In genomic region chr21:42460391-42461184, GRCh38 we compare ENCODE assay signal across 8 cellular contexts. TPM values are rescaled to one million over a fixed set of nuclear protein-coding genes. Genes with fewer than 3 reads are reported as not detected.
DNase-seq lines count a peak whose midpoint lies in the region; ATAC-seq lines count a peak whose summit lies in the region.

No MANE protein-coding gene starts in this region.

- H3K27me3 Mint-ChIP-seq in stimulated activated memory B cell treated with anti-CD40 and anti-IgM and Interleukin-4, amounts not matched to agents 10 μg/mL and 1 μg/mL and 100 μg/mL, for 72 hours: no peaks in the 10 kb centered on the region

- ATAC-seq in GM18867 (IDR thresholded peaks at IDR 0.05; ENCODE audit: unreplicated experiment) (peak; percentile 63), HG02763 (IDR thresholded peaks at IDR 0.05; ENCODE audit: unreplicated experiment) (peak; percentile 47), HG03025 (IDR thresholded peaks at IDR 0.05; ENCODE audit: low FRiP score, unreplicated experiment) (no peak)
- ATAC-seq in activated naive CD4-positive, alpha-beta T cell treated with anti-CD3 and anti-CD28 coated beads, Interleukin-2, amount 50 U/mL, for 72 hours: peak; percentile 70 to 81
- peak; percentile 83 for ATAC-seq in stimulated activated memory B cell treated with anti-CD40 and anti-IgM and Interleukin-4, amounts not matched to agents 10 μg/mL and 1 μg/mL and 100 μg/mL, for 72 hours

- peaks cover 7 to 19% of the 10 kb centered on the region in 2 donors for H3K9me3 Mint-ChIP-seq in activated naive CD4-positive, alpha-beta T cell treated with anti-CD3 and anti-CD28 coated beads, Interleukin-2, amount 50 U/mL, for 72 hours
- H3K9me3 Mint-ChIP-seq in stimulated activated memory B cell treated with anti-CD40 and anti-IgM and Interleukin-4, amounts not matched to agents 10 μg/mL and 1 μg/mL and 100 μg/mL, for 72 hours: peaks cover 6% of the 10 kb centered on the region

- H3K4me3 Mint-ChIP-seq in stimulated activated memory B cell treated with anti-CD40 and anti-IgM and Interleukin-4, amounts not matched to agents 10 μg/mL and 1 μg/mL and 100 μg/mL, for 72 hours: peak overlapping the region; percentile 62

- DNase-seq in NCI-H2171 (lab: John Stamatoyannopoulos, UW): peak; percentile 34
- DNase-seq in activated naive CD4-positive, alpha-beta T cell treated with anti-CD3 and anti-CD28 coated beads, Interleukin-2, amount 50 U/mL, for 72 hours (ENCODE audit: low spot score in 2 of 2): peak; percentile 48 to 66
- no peak for DNase-seq in kidney glomerular epithelial cell (lab: John Stamatoyannopoulos, UW)
- DNase-seq in cerebellum (ENCODE audit: low spot score): no peak

- peak overlapping the region; percentile 73 to 79 for H3K27ac Mint-ChIP-seq in activated naive CD4-positive, alpha-beta T cell treated with anti-CD3 and anti-CD28 coated beads, Interleukin-2, amount 50 U/mL, for 72 hours
- H3K27ac Mint-ChIP-seq in stimulated activated memory B cell treated with anti-CD40 and anti-IgM and Interleukin-4, amounts not matched to agents 10 μg/mL and 1 μg/mL and 100 μg/mL, for 72 hours: peak overlapping the region; percentile 85

- H3K36me3 Mint-ChIP-seq in activated naive CD4-positive, alpha-beta T cell treated with anti-CD3 and anti-CD28 coated beads, Interleukin-2, amount 50 U/mL, for 72 hours: peaks cover 0 to 23% of the 10 kb centered on the region in 2 donors
- no peaks in the 10 kb centered on the region for H3K36me3 Mint-ChIP-seq in stimulated activated memory B cell treated with anti-CD40 and anti-IgM and Interleukin-4, amounts not matched to agents 10 μg/mL and 1 μg/mL and 100 μg/mL, for 72 hours

- peaks cover 59% of the 10 kb centered on the region for H3K4me1 Mint-ChIP-seq in stimulated activated memory B cell treated with anti-CD40 and anti-IgM and Interleukin-4, amounts not matched to agents 10 μg/mL and 1 μg/mL and 100 μg/mL, for 72 hours

RNA-seq across cellular contexts. Expression of gene RSPH1, which starts 35.4 kb away (rescaled TPM):
- total RNA-seq in activated naive CD4-positive, alpha-beta T cell treated with anti-CD3 and anti-CD28 coated beads, Interleukin-2, amount 50 U/mL, for 72 hours: under 1 TPM; 0.11 to 0.33 TPM
- total RNA-seq in cerebellum: 2.4 TPM

RNA-seq across cellular contexts. Expression of gene SLC37A1, which starts 53.1 kb away (rescaled TPM):
- total RNA-seq in activated naive CD4-positive, alpha-beta T cell treated with anti-CD3 and anti-CD28 coated beads, Interleukin-2, amount 50 U/mL, for 72 hours: 10 to 100 TPM; 15.2 to 20.6 TPM
- total RNA-seq in cerebellum: 24.4 TPM

RNA-seq across cellular contexts. Expression of gene UBASH3A, which starts 56.9 kb away (rescaled TPM):
- total RNA-seq in activated naive CD4-positive, alpha-beta T cell treated with anti-CD3 and anti-CD28 coated beads, Interleukin-2, amount 50 U/mL, for 72 hours: 10 to 100 TPM; 13.0 to 51.9 TPM
- total RNA-seq in cerebellum: not detected

Comparison
In these comparisons a context has a peak if more than half of its experiments do, and no peak if none do; other contexts are left out.
1. DNase-seq: peak in NCI-H2171 (single experiment) and activated naive CD4-positive, alpha-beta T cell treated with anti-CD3 and anti-CD28 coated beads, Interleukin-2, amount 50 U/mL, for 72 hours (2 of 2); none in kidney glomerular epithelial cell (single experiment) and cerebellum (single experiment).
2. RNA of gene UBASH3A, which starts 56.9 kb away (total RNA-seq): 13.0 to 51.9 TPM in activated naive CD4-positive, alpha-beta T cell treated with anti-CD3 and anti-CD28 coated beads, Interleukin-2, amount 50 U/mL, for 72 hours; not detected in cerebellum (single experiment); every median in the first group is over 10 times any median in the second.